ENCODE assay signal across 18 cellular contexts in the genomic region with DNA sequence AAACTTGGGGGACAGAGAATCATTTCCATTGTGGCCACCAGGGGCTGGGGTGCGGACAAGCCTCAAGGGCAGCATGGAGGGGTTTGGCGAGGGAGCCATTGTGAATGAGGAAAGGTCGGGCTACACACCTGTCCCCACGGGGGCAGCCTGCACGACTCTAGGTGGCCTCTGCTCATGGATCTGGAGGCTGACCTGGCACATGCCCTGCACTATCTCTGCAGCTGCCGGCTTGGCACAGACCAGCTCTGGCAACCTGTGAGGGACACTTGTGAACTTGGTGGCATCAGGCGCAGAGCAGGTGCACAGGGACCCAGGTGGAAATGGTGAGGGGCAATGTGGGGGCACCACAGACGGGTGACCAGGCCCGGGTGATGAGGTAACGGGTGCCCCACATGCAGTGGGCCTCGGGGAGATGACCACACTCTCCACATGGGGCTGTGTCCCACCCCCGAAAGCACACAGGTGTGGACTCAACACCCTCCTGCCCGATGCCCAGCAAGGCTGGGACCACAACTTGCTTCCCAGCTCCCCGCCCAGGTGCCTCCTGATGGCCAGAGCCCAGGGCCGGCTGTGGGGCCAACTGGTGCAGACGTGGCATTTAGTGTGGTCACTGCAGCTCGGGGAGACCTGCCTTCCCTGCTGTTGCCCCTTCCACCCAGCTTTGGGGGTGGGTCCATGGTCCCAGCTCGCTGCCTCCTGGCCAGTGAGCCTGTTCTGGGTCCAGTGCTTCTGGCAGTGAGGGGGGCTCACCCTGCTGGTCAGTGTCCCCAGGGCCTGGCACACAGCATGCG.
DNase-seq lines count a peak whose midpoint lies in the region; ATAC-seq and TF ChIP-seq lines count a peak whose summit lies in the region.
"Had no signal": no experiment of that assay in that cellular context is flagged by ENCODE, and none has a peak within 500 bp of the region (broad histone marks: within the 10 kb centered on the region; RNA-seq: fewer than 3 reads in every experiment).

No MANE protein-coding gene starts in this region.

- CTCF ChIA-PET in PC-9 (lab: Charles Lee) = no interaction called here

- no peak overlapping the region for H3K4me3 ChIP-seq in PC-9
- no peak overlapping the region for H3K4me3 ChIP-seq in esophagus squamous epithelium
- H3K4me3 ChIP-seq: hepatocyte had no signal

- H3K36me3 ChIP-seq in PC-9 (ENCODE audit: low read depth) (no peaks in the 10 kb centered on the region), esophagus squamous epithelium (peaks cover 0 to 5% (median 0%) of the 10 kb centered on the region in 3 donors)

- BruUV-seq in PC-9 (replicated peaks; lab: Mats Ljungman, UMichigan) = no TSS peak

- H3K4me1 ChIP-seq in PC-9 (replicated peaks; ENCODE audit: insufficient read depth) (no peaks in the 10 kb centered on the region), esophagus squamous epithelium (peaks cover 0 to 55% (median 4%) of the 10 kb centered on the region in 3 donors)

- peaks cover 12% of the 10 kb centered on the region for H3K36me3 Mint-ChIP-seq in endothelial cell (ENCODE audit: low read depth, unreplicated experiment)
- peaks cover 9% of the 10 kb centered on the region for H3K36me3 Mint-ChIP-seq in mesothelial cell of epicardium

- no peaks in the 10 kb centered on the region for H3K9me2 ChIP-seq in PC-9 (ENCODE audit: insufficient read depth)

- H3K27me3 ChIP-seq in PC-9 (ENCODE audit: insufficient read depth, low read depth) (no peaks in the 10 kb centered on the region), esophagus squamous epithelium (no peaks in the 10 kb centered on the region)
- H3K27me3 ChIP-seq: hepatocyte had no signal

- no peak overlapping the region for H3K4me2 ChIP-seq in PC-9
- H3K4me2 ChIP-seq: hepatocyte had no signal

- no peak for ATAC-seq in GM21390 (IDR thresholded peaks at IDR 0.05; ENCODE audit: unreplicated experiment)
- ATAC-seq: activated CD4-positive, CD25-positive, alpha-beta regulatory T cell treated with anti-CD3 and anti-CD28 coated beads, Interleukin-2, amount 50 U/mL, for 24 hours had no signal

- H2AFZ ChIP-seq in PC-9 = no peak overlapping the region
- H2AFZ ChIP-seq: hepatocyte had no signal

- in situ Hi-C loops in G401 (cut with HindIII; ENCODE audit: low sequenced_read_pairs) = no loop called here

- no peaks in the 10 kb centered on the region for H3K9me3 Mint-ChIP-seq in endothelial cell (ENCODE audit: unreplicated experiment)
- no peaks in the 10 kb centered on the region for H3K9me3 Mint-ChIP-seq in mesothelial cell of epicardium

- TF ChIP-seq POLR2A in esophagus squamous epithelium (IDR thresholded peaks at IDR 0.05) = no peak

- H3K27me3 Mint-ChIP-seq in endothelial cell (ENCODE audit: unreplicated experiment) = peaks cover 5% of the 10 kb centered on the region
- no peaks in the 10 kb centered on the region for H3K27me3 Mint-ChIP-seq in mesothelial cell of epicardium (ENCODE audit: low read depth)

- intact Hi-C loops in PC-9 (cut with micrococcal nuclease; ENCODE audit: unreplicated experiment) = no loop called here
- intact Hi-C loops in esophagus squamous epithelium (cut with DNase I) = no loop called here

- no peaks in the 10 kb centered on the region for H3K79me2 ChIP-seq in PC-9 (ENCODE audit: low read depth)

- POLR2A ChIA-PET in PC-9 (lab: Charles Lee; ENCODE audit: unreplicated experiment) = no interaction called here

- H3K4me3 Mint-ChIP-seq in endothelial cell (ENCODE audit: unreplicated experiment) (no peak overlapping the region), mesothelial cell of epicardium (no peak overlapping the region)

- H3F3A ChIP-seq in PC-9 (ENCODE audit: insufficient read depth, low read depth) = no peaks in the 10 kb centered on the region

- no peak overlapping the region for H3K27ac ChIP-seq in PC-9
- H3K27ac ChIP-seq in esophagus squamous epithelium = no peak overlapping the region
- H3K27ac ChIP-seq: hepatocyte had no signal

- 0 out of 2 replicates have a peak, but pooled peaks have one; percentile 19 for TF ChIP-seq CTCF in PC-9 (conservative IDR thresholded peaks at IDR 0.05)
- TF ChIP-seq CTCF in endothelial cell (IDR thresholded peaks at IDR 0.05; ENCODE audit: unreplicated experiment) = peak; percentile 29
- peak; percentile 37 for TF ChIP-seq CTCF in mesothelial cell of epicardium (IDR thresholded peaks at IDR 0.05; ENCODE audit: unreplicated experiment)
- TF ChIP-seq CTCF in esophagus squamous epithelium (IDR thresholded peaks at IDR 0.05) = no peak

- H3K4me1 Mint-ChIP-seq in endothelial cell (ENCODE audit: unreplicated experiment) (no peaks in the 10 kb centered on the region), mesothelial cell of epicardium (no peaks in the 10 kb centered on the region)

- peak overlapping the region; percentile 46 for H3K27ac Mint-ChIP-seq in endothelial cell (ENCODE audit: unreplicated experiment)
- no peak overlapping the region for H3K27ac Mint-ChIP-seq in mesothelial cell of epicardium

- DNase-seq in G401 (ENCODE audit: low spot score) (peak; percentile 50), PC-9 (no peak), endothelial cell (ENCODE audit: low spot score) (no peak), mesothelial cell of epicardium (ENCODE audit: low spot score in 2 of 2, unreplicated experiment in 2 of 2) (no peak), NCI-H748 treated with DMSO at 0.1 percent for 48 hours (lab: John Stamatoyannopoulos, UW) (no peak), esophagus squamous epithelium (lab: John Stamatoyannopoulos, UW) (no peak), NCI-H345 (lab: John Stamatoyannopoulos, UW) (no peak)
- DNase-seq: activated CD8-positive, alpha-beta memory T cell treated with anti-CD3 and anti-CD28 coated beads, Interleukin-2, amount 50 U/mL, for 48 hours; Calu3; GDM1; Kasumi-1; NCI-H1105 treated with DMSO at 0.1 percent for 48 hours; NCI-H2171 treated with DMSO at 0.1 percent for 48 hours; SIG-M5; T-helper 2 cell had no signal

- 84 to 96% methylated on average over 4 to 7 of the region's 19 CpGs for WGBS in esophagus squamous epithelium, 2 donors

- no peaks in the 10 kb centered on the region for H3K9me3 ChIP-seq in PC-9 (ENCODE audit: insufficient read depth, low read depth)
- H3K9me3 ChIP-seq in esophagus squamous epithelium = no peaks in the 10 kb centered on the region

- H4K20me1 ChIP-seq in PC-9 (ENCODE audit: insufficient read depth) = peaks cover 10% of the 10 kb centered on the region

Comparison
In these comparisons a context has a peak if more than half of its experiments do, and no peak if none do; other contexts are left out.
1. CTCF ChIP-seq: peak in PC-9 (single experiment), endothelial cell (single experiment) and mesothelial cell of epicardium (single experiment); none in esophagus squamous epithelium (0 of 6).